Comparison of ENCODE assay signal across 22 cellular contexts in the genomic region with DNA sequence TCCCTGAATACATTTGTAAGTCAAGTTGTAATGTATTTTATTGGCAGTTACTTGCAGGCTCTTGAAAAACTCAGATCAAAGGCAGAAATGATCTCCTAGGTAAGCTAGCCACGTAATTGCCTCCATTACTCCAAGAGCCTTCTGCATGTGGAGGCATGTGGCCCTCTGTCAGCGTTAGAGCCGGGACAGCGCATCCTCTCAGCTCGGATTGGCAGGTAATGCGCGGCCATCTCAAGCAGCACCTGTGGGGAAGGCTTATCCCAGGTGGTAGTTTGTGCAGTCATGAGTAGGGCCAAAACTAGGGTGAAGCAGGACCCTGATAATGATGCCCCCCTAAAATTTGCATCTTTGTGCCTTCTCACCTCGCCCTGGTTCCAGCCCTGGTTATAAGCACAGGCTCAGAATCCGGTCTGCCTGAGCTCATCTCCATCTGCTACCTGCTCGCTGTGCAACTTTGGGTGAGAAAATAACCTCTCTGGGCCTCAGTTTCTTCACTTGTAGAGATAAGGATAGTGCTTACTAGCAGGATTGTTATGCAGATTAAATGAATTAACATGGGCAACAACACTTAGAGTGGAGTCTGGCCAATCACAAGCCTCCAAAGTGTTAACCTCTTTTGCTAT.
DNase-seq lines count a peak whose midpoint lies in the region; ATAC-seq, FAIRE-seq and TF ChIP-seq lines count a peak whose summit lies in the region.
"Had no signal": no experiment of that assay in that cellular context is flagged by ENCODE, and none has a peak within 500 bp of the region (broad histone marks: within the 10 kb centered on the region; RNA-seq: fewer than 3 reads in every experiment).

No MANE protein-coding gene starts in this region.

- H3K4me3 ChIP-seq in bronchial epithelial cell (ENCODE audit: low read depth, low read length) (no peak overlapping the region), smooth muscle cell (no peak overlapping the region)
- H3K4me3 ChIP-seq: BLaER1 treated with 17β-estradiol and CSF1 and Interleukin-3, amounts not matched to agents 10 nM and 100 nM; GM12878; GM23248; Peyer's patch; SJSA1 had no signal

- no peaks in the 10 kb centered on the region for H3K36me3 Mint-ChIP-seq in endothelial cell (ENCODE audit: low read depth, unreplicated experiment)
- H3K36me3 Mint-ChIP-seq: CD4-positive, alpha-beta memory T cell had no signal

- H3K4me2 ChIP-seq in smooth muscle cell: no peak overlapping the region
- H3K4me2 ChIP-seq: KMS-11 had no signal

- WGBS in smooth muscle cell (ENCODE audit: low lambda C conversion rate): 91% methylated on average over 10 of the region's 10 CpGs

- FAIRE-seq in bronchial epithelial cell (lab: Jason Lieb, UNC): no peak
- FAIRE-seq: GM12878 had no signal

- peaks cover 2% of the 10 kb centered on the region for H3K27me3 Mint-ChIP-seq in endothelial cell (ENCODE audit: unreplicated experiment)

- H3K27me3 ChIP-seq in bronchial epithelial cell (ENCODE audit: control insufficient read depth, insufficient read depth, low read length): peaks cover 12% of the 10 kb centered on the region
- H3K27me3 ChIP-seq in smooth muscle cell (ENCODE audit: low read depth): peaks cover 14% of the 10 kb centered on the region
- H3K27me3 ChIP-seq: Peyer's patch, SJSA1 had no signal

- H3F3A ChIP-seq in smooth muscle cell (ENCODE audit: low read depth): no peaks in the 10 kb centered on the region

- H3K36me3 ChIP-seq in bronchial epithelial cell (ENCODE audit: control insufficient read depth, insufficient read depth, low read length) (no peaks in the 10 kb centered on the region), smooth muscle cell (ENCODE audit: low read depth) (no peaks in the 10 kb centered on the region)
- H3K36me3 ChIP-seq: BLaER1 treated with 17β-estradiol and CSF1 and Interleukin-3, amounts not matched to agents 10 nM and 100 nM; Peyer's patch; SJSA1 had no signal

- H4K20me1 ChIP-seq in smooth muscle cell (ENCODE audit: low read depth): no peaks in the 10 kb centered on the region
- H4K20me1 ChIP-seq: BLaER1 treated with 17β-estradiol and CSF1 and Interleukin-3, amounts not matched to agents 10 nM and 100 nM had no signal

- DNase-seq in activated CD8-positive, alpha-beta memory T cell treated with anti-CD3 and anti-CD28 coated beads for 24 hours: peak; percentile 26
- no peak for DNase-seq in activated CD8-positive, alpha-beta memory T cell treated with anti-CD3 and anti-CD28 coated beads, Interleukin-2, amount 50 U/mL, for 48 hours
- DNase-seq in bronchial epithelial cell (ENCODE audit: low read depth): peak; percentile 17
- peak; percentile 45 for DNase-seq in islet precursor cell
- DNase-seq in smooth muscle cell (lab: John Stamatoyannopoulos, UW; ENCODE audit: unreplicated experiment): no peak
- no peak for DNase-seq in endothelial cell (ENCODE audit: low spot score)
- DNase-seq in HuH-7.5 (ENCODE audit: low spot score): no peak
- DNase-seq: 8988T; CD4-positive, alpha-beta memory T cell; DND-41; GM23248; HCEC 1CT; NCI-H1105; NCI-H2029 treated with DMSO at 0.1 percent for 48 hours; NCI-H2171 treated with DMSO at 0.1 percent for 48 hours; NCI-H524 treated with DMSO at 0.1 percent for 48 hours; Peyer's patch had no signal

- TF ChIP-seq CTCF in bronchial epithelial cell (IDR thresholded peaks at IDR 0.05; ENCODE audit: insufficient read depth, low read length, severe bottlenecking): no peak
- no peak for TF ChIP-seq CTCF in smooth muscle cell (IDR thresholded peaks at IDR 0.05; ENCODE audit: borderline replicate concordance, insufficient read depth, poor library complexity, severe bottlenecking)
- TF ChIP-seq CTCF in endothelial cell (IDR thresholded peaks at IDR 0.05; ENCODE audit: unreplicated experiment): no peak

- peaks cover 5% of the 10 kb centered on the region for H3K4me1 ChIP-seq in smooth muscle cell (ENCODE audit: low read depth)
- H3K4me1 ChIP-seq: Peyer's patch, SJSA1 had no signal

- H3K27ac ChIP-seq in smooth muscle cell (ENCODE audit: low read depth): peak overlapping the region; percentile 2
- H3K27ac ChIP-seq: BLaER1 treated with 17β-estradiol and CSF1 and Interleukin-3, amounts not matched to agents 10 nM and 100 nM; GM23248; KMS-11; Peyer's patch; SJSA1 had no signal

- no peaks in the 10 kb centered on the region for H3K9me3 Mint-ChIP-seq in endothelial cell (ENCODE audit: unreplicated experiment)

- H2AFZ ChIP-seq in smooth muscle cell (ENCODE audit: low read depth): no peak overlapping the region
- H2AFZ ChIP-seq: GM23248 had no signal

- H3K9me3 ChIP-seq in smooth muscle cell (replicated peaks; ENCODE audit: low read depth): no peaks in the 10 kb centered on the region
- H3K9me3 ChIP-seq: Peyer's patch, SJSA1 had no signal

- H3K79me2 ChIP-seq in smooth muscle cell (ENCODE audit: low read depth): no peaks in the 10 kb centered on the region

- no peak for ATAC-seq in GM18517 (IDR thresholded peaks at IDR 0.05; ENCODE audit: unreplicated experiment)
- ATAC-seq: GM12878 had no signal

- H3K4me1 Mint-ChIP-seq in endothelial cell (ENCODE audit: unreplicated experiment): peaks cover 18% of the 10 kb centered on the region

- H3K4me3 Mint-ChIP-seq in endothelial cell (ENCODE audit: unreplicated experiment): no peak overlapping the region
- H3K4me3 Mint-ChIP-seq: CD4-positive, alpha-beta memory T cell had no signal

- no peak overlapping the region for H3K27ac Mint-ChIP-seq in endothelial cell (ENCODE audit: unreplicated experiment)
- H3K27ac Mint-ChIP-seq: CD4-positive, alpha-beta memory T cell had no signal

- H3K9ac ChIP-seq in smooth muscle cell (ENCODE audit: low read depth): no peak overlapping the region
- H3K9ac ChIP-seq: BLaER1 treated with 17β-estradiol and CSF1 and Interleukin-3, amounts not matched to agents 10 nM and 100 nM; GM23248; KMS-11 had no signal

Comparison
In these comparisons a context has a peak if more than half of its experiments do, and no peak if none do; other contexts are left out.
1. DNase-seq: peak in activated CD8-positive, alpha-beta memory T cell treated with anti-CD3 and anti-CD28 coated beads for 24 hours (single experiment), bronchial epithelial cell (single experiment) and islet precursor cell (single experiment); none in activated CD8-positive, alpha-beta memory T cell treated with anti-CD3 and anti-CD28 coated beads, Interleukin-2, amount 50 U/mL, for 48 hours (single experiment), smooth muscle cell (single experiment), endothelial cell (single experiment) and HuH-7.5 (single experiment).